Comparison of ENCODE assay signal across 18 cellular contexts in the genomic region with DNA sequence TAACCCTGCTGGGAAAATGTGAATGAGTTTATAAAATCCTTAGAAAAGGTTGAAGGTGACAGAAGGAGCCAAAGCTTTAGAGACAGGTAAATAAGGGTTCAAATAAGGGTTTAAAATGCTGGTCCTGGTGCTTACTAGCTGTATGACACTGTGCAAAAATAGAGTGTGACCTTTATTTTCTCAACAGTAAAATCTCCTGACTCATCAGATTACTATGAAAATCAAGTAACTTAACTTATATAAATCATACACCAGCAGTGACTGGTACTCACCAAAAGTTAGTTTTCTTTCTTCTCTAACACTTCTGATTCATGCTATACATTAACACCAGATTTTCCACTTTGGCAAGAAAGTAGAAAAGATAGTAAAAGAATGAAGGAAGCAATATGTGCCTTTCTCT.
"Had no signal": no experiment of that assay in that cellular context is flagged by ENCODE, and none has a peak within 500 bp of the region (broad histone marks: within the 10 kb centered on the region; RNA-seq: fewer than 3 reads in every experiment).

No MANE protein-coding gene starts in this region.

- DNase-seq: left ventricle myocardium superior; lower lobe of right lung; naive thymus-derived CD8-positive, alpha-beta T cell; nephron progenitor cell; nucleus accumbens; sigmoid colon; stimulated activated CD4-positive, alpha-beta T cell treated with anti-CD3 and anti-CD28 coated beads, Interleukin-2, amount 100 ng/mL, for 24 hours; stimulated activated CD4-positive, alpha-beta T cell treated with anti-CD3 and anti-CD28 coated beads, Interleukin-4, amount 100 ng/mL, for 24 hours; stimulated activated naive CD4-positive, alpha-beta T cell treated with Interleukin-2 at 50 U/mL for 16 hours; stomach; thyroid gland; trophoblast cell had no signal

- H3K4me1 ChIP-seq: lower lobe of right lung, prostate gland, right atrium auricular region, sigmoid colon, stomach, thyroid gland, vagina had no signal

- H3K9me3 ChIP-seq: lower lobe of right lung, prostate gland, right atrium auricular region, sigmoid colon, stomach, thyroid gland, vagina had no signal

- H3K4me1 Mint-ChIP-seq: naive thymus-derived CD8-positive, alpha-beta T cell; nephron progenitor cell; stimulated activated effector memory CD8-positive, alpha-beta T cell treated with anti-CD3 and anti-CD28 coated beads, Interleukin-12 subunit alpha, Interleukin-12 subunit beta, amount 100 ng/mL, for 72 hours had no signal

- H3K27ac ChIP-seq: lower lobe of right lung, prostate gland, right atrium auricular region, sigmoid colon, stomach, thyroid gland, vagina had no signal

- ATAC-seq: left ventricle myocardium superior; lower lobe of right lung; naive thymus-derived CD8-positive, alpha-beta T cell; stimulated activated effector memory CD8-positive, alpha-beta T cell treated with anti-CD3 and anti-CD28 coated beads, Interleukin-12 subunit alpha, Interleukin-12 subunit beta, amount 100 ng/mL, for 72 hours had no signal

- H3K4me3 Mint-ChIP-seq: naive thymus-derived CD8-positive, alpha-beta T cell; nephron progenitor cell; stimulated activated effector memory CD8-positive, alpha-beta T cell treated with anti-CD3 and anti-CD28 coated beads, Interleukin-12 subunit alpha, Interleukin-12 subunit beta, amount 100 ng/mL, for 72 hours had no signal

- H3K36me3 ChIP-seq: lower lobe of right lung, prostate gland, right atrium auricular region, sigmoid colon, stomach, thyroid gland, vagina had no signal

- H3K27ac Mint-ChIP-seq: naive thymus-derived CD8-positive, alpha-beta T cell; nephron progenitor cell; stimulated activated effector memory CD8-positive, alpha-beta T cell treated with anti-CD3 and anti-CD28 coated beads, Interleukin-12 subunit alpha, Interleukin-12 subunit beta, amount 100 ng/mL, for 72 hours had no signal

- H3K27me3 ChIP-seq: right atrium auricular region, sigmoid colon, stomach, thyroid gland, vagina had no signal

- H3K4me3 ChIP-seq: lower lobe of right lung, prostate gland, right atrium auricular region, sigmoid colon, stomach, thyroid gland, vagina had no signal

- FAIRE-seq: frontal cortex, keratinocyte had no signal

- H3K36me3 Mint-ChIP-seq: naive thymus-derived CD8-positive, alpha-beta T cell; stimulated activated effector memory CD8-positive, alpha-beta T cell treated with anti-CD3 and anti-CD28 coated beads, Interleukin-12 subunit alpha, Interleukin-12 subunit beta, amount 100 ng/mL, for 72 hours had no signal
